Comparison of ENCODE assay signal across 1 cellular context in the genomic region with DNA sequence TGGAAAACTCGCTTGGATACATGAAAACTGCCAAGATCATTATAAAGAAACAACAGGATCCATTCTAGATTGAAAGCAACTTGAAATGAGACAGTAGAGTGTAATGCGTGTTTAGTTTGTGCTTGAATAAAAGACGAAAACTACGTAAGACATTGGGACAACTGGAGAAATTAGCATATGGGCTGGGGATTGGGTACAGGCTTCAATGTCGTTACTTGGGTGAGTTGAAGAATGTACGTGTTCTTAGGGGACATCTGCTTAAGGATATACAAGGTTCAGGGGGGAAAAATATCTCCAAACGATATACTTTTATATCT.
TF ChIP-seq lines count a peak whose summit lies in the region.

No MANE protein-coding gene starts in this region.

TF ChIP-seq in endothelial cell of umbilical vein, 7 proteins besides CTCF, POLR2A, EP300 and RAD21:
- no peak for TF ChIP-seq FOS (IDR thresholded peaks at IDR 0.05; ENCODE audit: borderline replicate concordance, insufficient read depth, low read length)
- TF ChIP-seq EZH2 (IDR thresholded peaks at IDR 0.05; ENCODE audit: borderline replicate concordance, low read depth, low read length, severe bottlenecking): no peak
- TF ChIP-seq MYC (IDR thresholded peaks at IDR 0.05; ENCODE audit: low read depth, low read length): no peak
- TF ChIP-seq MAX (IDR thresholded peaks at IDR 0.05; ENCODE audit: insufficient read depth, insufficient read length): no peak
- TF ChIP-seq GATA2 (IDR thresholded peaks at IDR 0.05; ENCODE audit: insufficient read depth, insufficient read length, low read depth, low read length): no peak
- TF ChIP-seq JUN (IDR thresholded peaks at IDR 0.05; ENCODE audit: borderline replicate concordance, insufficient read depth, insufficient read length, low read depth): no peak
- no peak for TF ChIP-seq POLR2AphosphoS5 (IDR thresholded peaks at IDR 0.05; ENCODE audit: insufficient read depth, low read depth, low read length)
